ENCODE assay signal across 19 cellular contexts in the genomic region with DNA sequence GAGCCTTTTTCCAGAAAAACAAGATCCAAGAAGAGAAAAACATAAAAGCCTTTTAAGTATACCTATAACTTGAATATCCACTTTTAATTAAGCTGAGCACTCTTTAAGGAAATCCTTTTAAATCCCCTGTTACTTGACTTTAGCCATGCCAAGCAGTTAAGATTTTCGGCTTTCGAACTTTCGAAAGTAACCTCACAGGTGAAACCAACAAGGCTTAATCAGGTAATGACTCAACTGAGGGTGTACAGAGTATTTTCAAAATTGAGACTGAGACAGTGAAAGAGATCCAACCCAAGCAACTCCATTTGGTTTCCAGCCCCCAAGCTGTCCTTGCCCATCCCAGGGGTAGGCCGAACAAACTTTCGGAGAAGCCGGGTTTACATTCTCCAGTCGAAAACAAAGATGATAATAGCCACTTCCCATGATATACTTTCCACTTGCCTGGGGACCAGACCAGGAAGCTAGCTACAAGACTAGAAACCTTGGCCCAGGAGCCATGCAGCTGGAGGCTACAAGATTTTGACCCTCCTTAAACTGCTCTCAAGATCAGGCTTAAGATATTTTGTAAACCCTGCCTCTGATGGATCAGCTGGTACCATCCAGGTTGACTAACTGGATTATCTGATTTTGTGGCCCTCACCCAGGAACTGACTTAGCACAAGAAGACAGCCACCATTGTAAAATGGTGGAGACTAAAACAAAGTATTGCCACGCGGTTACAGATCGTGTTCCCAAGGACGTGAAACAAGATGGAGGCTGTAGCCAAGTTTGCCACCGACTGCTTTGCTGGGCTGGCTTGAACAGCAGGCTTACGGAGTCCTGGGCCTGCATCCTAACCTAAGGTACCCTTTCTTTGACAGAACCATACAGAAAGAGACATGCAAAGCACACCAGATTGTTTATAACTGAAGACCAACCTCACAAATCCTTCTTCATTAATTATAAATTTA. TPM values are rescaled to one million over a fixed set of nuclear protein-coding genes. Genes with fewer than 3 reads are reported as not detected.
A peak's percentile ranks its signal among the peaks of the same experiment; 100 is the strongest.
DNase-seq lines count a peak whose midpoint lies in the region; ATAC-seq and TF ChIP-seq lines count a peak whose summit lies in the region.
"Had no signal": no experiment of that assay in that cellular context is flagged by ENCODE, and none has a peak within 500 bp of the region (broad histone marks: within the 10 kb centered on the region; RNA-seq: fewer than 3 reads in every experiment).

No MANE protein-coding gene starts in this region.

- no peak overlapping the region for H2AK5ac ChIP-seq in mesendoderm (ENCODE audit: low read length)

- H3K27ac ChIP-seq in GM23338 (ENCODE audit: low read depth), result no peak overlapping the region
- H3K27ac ChIP-seq in mesendoderm (ENCODE audit: low read depth, low read length), result no peak overlapping the region
- H3K27ac ChIP-seq: A549, BLaER1, GM23248, KMS-11, SJCRH30 had no signal

- no peaks in the 10 kb centered on the region for H3K9me2 ChIP-seq in GM23338 (ENCODE audit: insufficient read depth)

- peaks cover 11% of the 10 kb centered on the region for H3K79me1 ChIP-seq in mesendoderm (ENCODE audit: low read length)

- no peaks in the 10 kb centered on the region for H3K27me3 ChIP-seq in GM23338 (ENCODE audit: insufficient read depth)
- no peaks in the 10 kb centered on the region for H3K27me3 ChIP-seq in mesendoderm (ENCODE audit: insufficient read depth, low read length, poor library complexity)
- H3K27me3 ChIP-seq: BLaER1, SJCRH30 had no signal

- no peaks in the 10 kb centered on the region for H3K9me3 Mint-ChIP-seq in GM23338
- H3K9me3 Mint-ChIP-seq in IgD-negative memory B cell, result peaks cover 0 to 1% (median 0%) of the 10 kb centered on the region in 3 donors
- H3K9me3 Mint-ChIP-seq: CD4-positive, alpha-beta memory T cell had no signal

- H3K4me1 Mint-ChIP-seq in GM23338 (peaks cover 64% of the 10 kb centered on the region), IgD-negative memory B cell (peaks cover 20 to 40% (median 21%) of the 10 kb centered on the region in 3 donors)

- no CpG with 5 or more reads among the region's 13 CpGs for WGBS in mesendoderm (ENCODE audit: extremely low coverage, insufficient coverage, low lambda C conversion rate)

- peak overlapping the region; percentile 10 for H3K56ac ChIP-seq in mesendoderm (ENCODE audit: low read length)

- peaks cover 54% of the 10 kb centered on the region for H3K36me3 Mint-ChIP-seq in GM23338 (ENCODE audit: low read depth)
- peaks cover 13% of the 10 kb centered on the region for H3K36me3 Mint-ChIP-seq in IgD-negative memory B cell

- no peak for ATAC-seq in GM23338
- ATAC-seq: A549 had no signal

- no peak overlapping the region for H4K8ac ChIP-seq in mesendoderm (ENCODE audit: low read depth, low read length)

- 0 out of 2 replicates have a peak, but pooled peaks cover 3% of the 10 kb centered on the region for H4K20me1 ChIP-seq in GM23338 (replicated peaks; ENCODE audit: insufficient read depth)
- H4K20me1 ChIP-seq: BLaER1 had no signal

- no peak overlapping the region for H3K4me3 ChIP-seq in GM23338
- no peak overlapping the region for H3K4me3 ChIP-seq in mesendoderm (ENCODE audit: low read length)
- H3K4me3 ChIP-seq: A549, BLaER1, GM23248, SJCRH30 had no signal

- no peak overlapping the region for H2BK120ac ChIP-seq in mesendoderm (ENCODE audit: low read depth, low read length)

- no peak overlapping the region for H2BK15ac ChIP-seq in mesendoderm (replicated peaks; ENCODE audit: low read depth)

- TF ChIP-seq CTCF in GM23338 (conservative IDR thresholded peaks at IDR 0.05; ENCODE audit: low read depth in 2 of 2), result no peak

- peak overlapping the region; percentile 36 for H4K5ac ChIP-seq in mesendoderm (ENCODE audit: low read length)

- H3K27me3 Mint-ChIP-seq in GM23338 (ENCODE audit: insufficient read depth, low read depth, poor library complexity), result peaks cover 8% of the 10 kb centered on the region
- H3K27me3 Mint-ChIP-seq in IgD-negative memory B cell, result no peaks in the 10 kb centered on the region
- H3K27me3 Mint-ChIP-seq: CD4-positive, alpha-beta memory T cell had no signal

- no peak overlapping the region for H2AFZ ChIP-seq in GM23338
- H2AFZ ChIP-seq: GM23248 had no signal

- peaks cover 87% of the 10 kb centered on the region for H3K79me2 ChIP-seq in GM23338 (replicated peaks; ENCODE audit: insufficient read depth)
- H3K79me2 ChIP-seq in mesendoderm (ENCODE audit: control insufficient read depth, insufficient read depth, low read length), result peaks cover 27% of the 10 kb centered on the region

- no peaks in the 10 kb centered on the region for H3K36me3 ChIP-seq in GM23338 (ENCODE audit: insufficient read depth)
- H3K36me3 ChIP-seq in mesendoderm (ENCODE audit: control insufficient read depth, insufficient read depth, low read length), result no peaks in the 10 kb centered on the region

- no peak overlapping the region for H2BK5ac ChIP-seq in mesendoderm (ENCODE audit: low read length)

- H3K27ac Mint-ChIP-seq in GM23338 (peak overlapping the region; percentile 82), IgD-negative memory B cell (peak overlapping the region in 2 of 3 donors; percentile 50)

- H3K18ac ChIP-seq in mesendoderm (ENCODE audit: low read length), result no peak overlapping the region

- peak overlapping the region; percentile 29 for H3K23ac ChIP-seq in mesendoderm (ENCODE audit: low read length)

- DNase-seq in GM23338 (ENCODE audit: low spot score) (no peak), dedifferentiated amniotic fluid mesenchymal stem cell (ENCODE audit: extremely low spot score) (peak; percentile 5), mesendoderm (no peak), amniotic stem cell (lab: John Stamatoyannopoulos, UW) (no peak), NCI-H345 (lab: John Stamatoyannopoulos, UW) (no peak)
- DNase-seq in stimulated activated CD4-positive, alpha-beta T cell treated with anti-CD3 and anti-CD28 coated beads, Interleukin-2, amount 100 ng/mL, for 24 hours, result no peak
- DNase-seq: CD4-positive, alpha-beta memory T cell; DMS153; GDM1; GM23248; NCI-H1417; NCI-H187; NCI-H2107; NCI-H524; SJCRH30 had no signal

- H3K4ac ChIP-seq in mesendoderm (ENCODE audit: low read depth, low read length), result peak overlapping the region; percentile 86

- H3K4me3 Mint-ChIP-seq in GM23338, result no peak overlapping the region
- H3K4me3 Mint-ChIP-seq in IgD-negative memory B cell, result no peak overlapping the region

- H3K9ac ChIP-seq in mesendoderm (ENCODE audit: low read length), result no peak overlapping the region
- H3K9ac ChIP-seq: BLaER1, GM23248, KMS-11 had no signal

- H3K4me2 ChIP-seq in GM23338, result no peak overlapping the region; the same call in 1 of the 2 replicates
- no peak overlapping the region for H3K4me2 ChIP-seq in mesendoderm (ENCODE audit: low read length)
- H3K4me2 ChIP-seq: A549, BLaER1, KMS-11 had no signal

- no peaks in the 10 kb centered on the region for H3F3A ChIP-seq in GM23338 (replicated peaks; ENCODE audit: low read depth)

- peaks cover 40% of the 10 kb centered on the region for H3K4me1 ChIP-seq in GM23338 (ENCODE audit: insufficient read depth)
- peaks cover 13% of the 10 kb centered on the region for H3K4me1 ChIP-seq in mesendoderm (ENCODE audit: control insufficient read depth, low read depth, low read length)
- H3K4me1 ChIP-seq: A549, BLaER1, SJCRH30 had no signal

TF ChIP-seq in GM23338, 12 proteins besides CTCF, POLR2A, EP300 and RAD21 (continues in another document):
- TF ChIP-seq POLR2AphosphoS5 (IDR thresholded peaks at IDR 0.05; ENCODE audit: low read depth), result no peak
- no peak for TF ChIP-seq ZNF114 (CRISPR knock-in tag; IDR thresholded peaks at IDR 0.05)

RNA-seq across cellular contexts. Expression of gene C1GALT1, which starts 32.3 kb away (rescaled TPM):
- 203 and 261 TPM in 2 replicates for total RNA-seq in GM23338 (2014; rRNA removed; shearing (Covaris generic))
- polyA plus RNA-seq in GM23338 (2016; fragmentation: Nextera tagmentation; extraction: Ambion mirVana), result 48.5 and 58.2 TPM in 2 replicates
- 69.5 TPM for polyA plus RNA-seq in IgD-negative memory B cell
- 40.9 TPM for polyA plus RNA-seq in mesendoderm (2013, experiment 1 of 2)
- polyA plus RNA-seq in mesendoderm (2013, experiment 2 of 2), result 42.6 TPM
